Comparison of ENCODE assay signal across 16 cellular contexts in the genomic region with DNA sequence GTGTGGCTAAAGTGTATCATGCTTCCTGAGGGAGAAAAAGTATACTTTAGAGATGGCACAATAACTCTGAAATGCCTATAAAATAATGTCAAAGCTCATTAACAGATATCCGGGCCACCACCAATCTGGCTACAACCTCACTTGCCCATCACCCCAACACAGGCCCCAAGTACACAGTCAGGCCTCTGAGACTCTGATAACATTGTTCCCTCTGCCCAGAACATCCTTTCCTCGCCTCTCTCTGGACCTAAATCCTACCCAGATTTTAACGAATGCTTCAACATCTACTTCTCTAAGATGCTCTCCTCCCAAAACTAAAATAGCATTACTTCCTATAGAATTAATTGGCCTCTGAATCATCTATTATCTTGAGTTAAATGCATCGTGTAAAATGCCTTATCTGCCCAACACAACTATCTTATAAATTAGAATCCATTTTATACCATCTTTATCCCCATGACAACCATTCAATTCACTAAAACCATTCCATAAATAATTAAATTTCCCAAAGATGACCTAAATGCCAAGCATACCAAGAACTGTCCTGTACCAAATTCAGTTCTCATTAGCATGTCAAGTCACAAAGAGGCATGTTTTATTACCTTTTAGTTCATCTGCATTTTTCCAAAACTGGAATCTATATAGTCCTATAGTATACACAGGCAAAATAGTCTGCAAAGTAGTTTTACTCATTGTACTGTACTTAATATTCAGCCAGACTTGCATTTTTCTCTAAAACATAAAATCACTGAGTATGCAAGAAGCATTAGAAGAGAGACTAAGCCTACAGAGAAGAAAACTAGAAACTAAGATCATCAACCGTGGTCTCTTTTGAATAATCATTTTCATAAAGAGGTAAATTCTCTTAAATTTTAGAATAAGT. TPM values are rescaled to one million over a fixed set of nuclear protein-coding genes. Genes with fewer than 3 reads are reported as not detected.
DNase-seq lines count a peak whose midpoint lies in the region; ATAC-seq, FAIRE-seq and TF ChIP-seq lines count a peak whose summit lies in the region.
"Had no signal": no experiment of that assay in that cellular context is flagged by ENCODE, and none has a peak within 500 bp of the region (broad histone marks: within the 10 kb centered on the region; RNA-seq: fewer than 3 reads in every experiment).

No MANE protein-coding gene starts in this region.

- in situ Hi-C loops in K562 (cut with MboI) = no loop called here

- no peak overlapping the region for H3K23ac ChIP-seq in mesenchymal stem cell (ENCODE audit: low read length in 2 of 2)

- peaks cover 4% of the 10 kb centered on the region for H3K79me1 ChIP-seq in mesenchymal stem cell (replicated peaks; ENCODE audit: low read length, poor library complexity, severe bottlenecking)

- CTCF ChIA-PET in CD8-positive, alpha-beta memory T cell (lab: Charles Lee) = no interaction called here
- CTCF ChIA-PET in K562 (lab: Yijun Ruan, JAX; ENCODE audit: low intra/inter-chr PET ratio) = no interaction called here
- CTCF ChIA-PET in HEK293T (lab: Yijun Ruan, JAX) = no interaction called here

- H2BK120ac ChIP-seq in mesenchymal stem cell (ENCODE audit: low read depth, low read length) = no peak overlapping the region

- POLR2A ChIA-PET in CD8-positive, alpha-beta memory T cell (lab: Charles Lee) = no interaction called here
- POLR2A ChIA-PET in K562 (lab: Yijun Ruan, JAX) = interaction anchor here (0.6 kb wide), 1 partner anchor 9 kb away, joined by 3 read pairs; no protein-coding TSS in a partner anchor
- POLR2A ChIA-PET in HEK293T (lab: Yijun Ruan, JAX) = no interaction called here

- no peak overlapping the region for H2BK15ac ChIP-seq in mesenchymal stem cell (ENCODE audit: low read depth, poor library complexity, severe bottlenecking)

- H4K20me1 ChIP-seq in K562 (replicated peaks; ENCODE audit: control insufficient read depth, insufficient read depth, low read length) = no peaks in the 10 kb centered on the region

- no peaks in the 10 kb centered on the region for H3K27me3 Mint-ChIP-seq in activated naive CD4-positive, alpha-beta T cell treated with anti-CD3 and anti-CD28 coated beads, Interleukin-2, amount 50 U/mL, for 24 hours
- H3K27me3 Mint-ChIP-seq in CD8-positive, alpha-beta memory T cell = no peaks in the 10 kb centered on the region

- H3K4me3 ChIP-seq in CD8-positive, alpha-beta memory T cell (ENCODE audit: low read length) = no peak overlapping the region
- H3K4me3 ChIP-seq in K562 (no peak overlapping the region), mesenchymal stem cell (ENCODE audit: insufficient read depth in 1 of 2, low read depth in 1 of 2, low read length in 2 of 2) (no peak overlapping the region)
- H3K4me3 ChIP-seq: BLaER1 treated with 17β-estradiol and CSF1 and Interleukin-3, amounts not matched to agents 10 nM and 100 nM had no signal

- H3K4me1 Mint-ChIP-seq in activated naive CD4-positive, alpha-beta T cell treated with anti-CD3 and anti-CD28 coated beads, Interleukin-2, amount 50 U/mL, for 24 hours = peaks cover 63% of the 10 kb centered on the region
- H3K4me1 Mint-ChIP-seq in CD8-positive, alpha-beta memory T cell = peaks cover 42 to 73% (median 71%) of the 10 kb centered on the region in 3 donors

- no peak for FAIRE-seq in K562 (lab: Jason Lieb, UNC)
- FAIRE-seq: H54 had no signal

- H3K79me2 ChIP-seq in K562 (ENCODE audit: control insufficient read depth, insufficient read depth, low read length) = peaks cover 61% of the 10 kb centered on the region

- ATAC-seq in K562 (no peak), GM21619 (IDR thresholded peaks at IDR 0.05; ENCODE audit: unreplicated experiment) (no peak)
- ATAC-seq: PC-3 had no signal

- no peak overlapping the region for H2AFZ ChIP-seq in K562 (ENCODE audit: low read depth, low read length)
- H2AFZ ChIP-seq in mesenchymal stem cell (ENCODE audit: low read depth, low read length) = no peak overlapping the region

- peaks cover 11% of the 10 kb centered on the region for H3K4me1 ChIP-seq in CD8-positive, alpha-beta memory T cell (ENCODE audit: insufficient read depth, low read length)
- H3K4me1 ChIP-seq in K562 (replicated peaks in 1 of 2; ENCODE audit: control insufficient read depth in 2 of 2, insufficient read depth in 2 of 2, low read length in 2 of 2) (no peaks in the 10 kb centered on the region; a peak in 1 of 5 replicates), mesenchymal stem cell (ENCODE audit: control insufficient read depth, insufficient read depth, low read depth, low read length) (peaks cover 5% of the 10 kb centered on the region)

- peak overlapping the region; percentile 19 for H3K27ac Mint-ChIP-seq in activated naive CD4-positive, alpha-beta T cell treated with anti-CD3 and anti-CD28 coated beads, Interleukin-2, amount 50 U/mL, for 24 hours
- peak overlapping the region in 7 of 8 donors; percentile 1 to 83 (median 64) for H3K27ac Mint-ChIP-seq in CD8-positive, alpha-beta memory T cell

- no peak for TF ChIP-seq POLR2A in K562 (conservative IDR thresholded peaks at IDR 0.05)

- no peaks in the 10 kb centered on the region for H3K36me3 ChIP-seq in CD8-positive, alpha-beta memory T cell (ENCODE audit: insufficient read depth, low read length)
- H3K36me3 ChIP-seq in K562 (ENCODE audit: control insufficient read depth, insufficient read depth, low read length) (peaks cover 40% of the 10 kb centered on the region), mesenchymal stem cell (ENCODE audit: control insufficient read depth in 1 of 2, insufficient read depth in 2 of 2, low read depth in 1 of 2, low read length in 2 of 2) (peaks cover 12 to 34% of the 10 kb centered on the region in 2 experiments)

- no peak for TF ChIP-seq EP300 in K562 (IDR thresholded peaks at IDR 0.05; ENCODE audit: low read length)

- H4K8ac ChIP-seq in mesenchymal stem cell (ENCODE audit: low read length) = no peak overlapping the region

- H3K9me3 Mint-ChIP-seq in activated naive CD4-positive, alpha-beta T cell treated with anti-CD3 and anti-CD28 coated beads, Interleukin-2, amount 50 U/mL, for 24 hours = no peaks in the 10 kb centered on the region
- no peaks in the 10 kb centered on the region for H3K9me3 Mint-ChIP-seq in CD8-positive, alpha-beta memory T cell

- no peak overlapping the region for H2BK5ac ChIP-seq in mesenchymal stem cell (ENCODE audit: low read depth, low read length, poor library complexity, severe bottlenecking)

- H3K4me3 Mint-ChIP-seq in activated naive CD4-positive, alpha-beta T cell treated with anti-CD3 and anti-CD28 coated beads, Interleukin-2, amount 50 U/mL, for 24 hours = no peak overlapping the region
- peak overlapping the region in 2 of 7 donors; percentile 19 to 52 for H3K4me3 Mint-ChIP-seq in CD8-positive, alpha-beta memory T cell

- H3K9ac ChIP-seq in K562 (ENCODE audit: insufficient read depth in 1 of 2, low read depth in 2 of 2, low read length in 2 of 2) (no peak overlapping the region), mesenchymal stem cell (ENCODE audit: low read length) (no peak overlapping the region)
- H3K9ac ChIP-seq: BLaER1 treated with 17β-estradiol and CSF1 and Interleukin-3, amounts not matched to agents 10 nM and 100 nM had no signal

- no peak overlapping the region for H3K27ac ChIP-seq in CD8-positive, alpha-beta memory T cell (ENCODE audit: low read depth, low read length)
- no peak overlapping the region for H3K27ac ChIP-seq in K562 (ENCODE audit: extremely low read depth, low read depth, low read length)
- H3K27ac ChIP-seq in mesenchymal stem cell (ENCODE audit: low read length, poor library complexity, severe bottlenecking) = no peak overlapping the region
- H3K27ac ChIP-seq: BLaER1 treated with 17β-estradiol and CSF1 and Interleukin-3, amounts not matched to agents 10 nM and 100 nM had no signal

- intact Hi-C loops in K562 (cut with micrococcal nuclease) = no loop called here

- no peak for TF ChIP-seq CTCF in K562 (IDR thresholded peaks at IDR 0.05 in 2 of 3, conservative IDR thresholded peaks at IDR 0.05 in 1 of 3; ENCODE audit: insufficient read depth in 2 of 3, low read depth in 1 of 3, low read length in 3 of 3)

- no peak for DNase-seq in activated naive CD4-positive, alpha-beta T cell treated with anti-CD3 and anti-CD28 coated beads, Interleukin-2, amount 50 U/mL, for 16 hours
- DNase-seq in CD8-positive, alpha-beta memory T cell = no peak
- no peak for DNase-seq in K562 (ENCODE audit: extremely low read depth in 1 of 4, low spot score in 3 of 4)
- DNase-seq in mesenchymal stem cell = no peak
- DNase-seq in RKO (ENCODE audit: low spot score) = no peak
- DNase-seq in HEK293T (ENCODE audit: extremely low spot score) = no peak
- DNase-seq: DMS79 treated with DMSO at 0.1 percent for 48 hours, NCI-H1417 treated with DMSO at 0.1 percent for 48 hours, NCI-H1930, NCI-H226, NCI-H524 treated with DMSO at 0.1 percent for 48 hours, PC-3 had no signal

- BruUV-seq in K562 (replicated peaks; lab: Mats Ljungman, UMichigan) = TSS peak; percentile 16

- no peak overlapping the region for H3K14ac ChIP-seq in mesenchymal stem cell (ENCODE audit: low read length in 2 of 2)

- no peaks in the 10 kb centered on the region for H3K9me1 ChIP-seq in K562 (ENCODE audit: control insufficient read depth, insufficient read depth, low read length)

- peaks cover 17% of the 10 kb centered on the region for H3K36me3 Mint-ChIP-seq in activated naive CD4-positive, alpha-beta T cell treated with anti-CD3 and anti-CD28 coated beads, Interleukin-2, amount 50 U/mL, for 24 hours
- peaks cover 5 to 59% (median 16%) of the 10 kb centered on the region in 3 donors for H3K36me3 Mint-ChIP-seq in CD8-positive, alpha-beta memory T cell

- H3K4ac ChIP-seq in mesenchymal stem cell (ENCODE audit: low read depth in 1 of 2, low read length in 2 of 2) = no peak overlapping the region

- H3K9me3 ChIP-seq in CD8-positive, alpha-beta memory T cell (ENCODE audit: low read length) = no peaks in the 10 kb centered on the region
- H3K9me3 ChIP-seq in K562 (replicated peaks; ENCODE audit: control insufficient read depth, insufficient read depth, low read depth, low read length) (no peaks in the 10 kb centered on the region), mesenchymal stem cell (ENCODE audit: control insufficient read depth, low read length) (no peaks in the 10 kb centered on the region)

- H2BK12ac ChIP-seq in mesenchymal stem cell (ENCODE audit: low read length in 2 of 2) = no peak overlapping the region

- H2AK5ac ChIP-seq in mesenchymal stem cell (ENCODE audit: low read length, severe bottlenecking) = peak overlapping the region; percentile 19

- H3K27me3 ChIP-seq in CD8-positive, alpha-beta memory T cell (ENCODE audit: insufficient read depth, low read length, poor library complexity, severe bottlenecking) = no peaks in the 10 kb centered on the region
- H3K27me3 ChIP-seq in K562 (ENCODE audit: control insufficient read depth in 2 of 2, insufficient read depth in 2 of 2, low read length in 2 of 2) (no peaks in the 10 kb centered on the region), mesenchymal stem cell (ENCODE audit: control insufficient read depth in 1 of 2, insufficient read depth in 1 of 2, low read length in 2 of 2) (no peaks in the 10 kb centered on the region)
- H3K27me3 ChIP-seq: BLaER1 treated with 17β-estradiol and CSF1 and Interleukin-3, amounts not matched to agents 10 nM and 100 nM had no signal

- H3K18ac ChIP-seq in mesenchymal stem cell (ENCODE audit: low read depth in 1 of 2, low read length in 2 of 2) = no peak overlapping the region

- TF ChIP-seq RAD21 in K562 (CRISPR knock-in tag; conservative IDR thresholded peaks at IDR 0.05 in 1 of 2, IDR thresholded peaks at IDR 0.05 in 1 of 2) = no peak

- WGBS in K562 (ENCODE audit: insufficient coverage, low coverage, missing lambda C conversion rate) = 77% methylated on average over 5 of the region's 5 CpGs
- 97% methylated on average over 4 of the region's 5 CpGs for WGBS in mesenchymal stem cell

- no peak overlapping the region for H4K91ac ChIP-seq in mesenchymal stem cell (ENCODE audit: low read length)

- H3K4me2 ChIP-seq in K562 (ENCODE audit: insufficient read depth, low read length) (no peak overlapping the region), mesenchymal stem cell (ENCODE audit: low read length, poor library complexity, severe bottlenecking) (no peak overlapping the region)

RNA-seq across cellular contexts. Expression of a gene that starts 15.6 kb away (rescaled TPM):
- total RNA-seq in CD8-positive, alpha-beta memory T cell = 10 to 100 TPM; 56.4 to 62.5 TPM
- polyA plus RNA-seq in CD8-positive, alpha-beta memory T cell = 85.0 TPM
- 122 and 381 TPM in 2 replicates for total RNA-seq in K562 (2011; cell fraction: chromatin; rRNA removed; ENCODE audit: low replicate concordance)
- 40.2 and 76.2 TPM in 2 replicates for total RNA-seq in K562 (2011; cell fraction: nucleolus; rRNA removed)
- 95.5 and 139 TPM in 2 replicates for total RNA-seq in K562 (2011; cell fraction: nucleoplasm; rRNA removed)
- total RNA-seq in K562 (2014; rRNA removed) (12.9 and 18.6 TPM in 2 replicates), K562 (2014; rRNA removed; fragmentation: Illumina TruSeq; extraction: Trizol) (34.2 and 39.6 TPM in 2 replicates), K562 (2015; rRNA removed; fragmentation: Illumina TruSeq; extraction: Trizol) (24.0 and 25.1 TPM in 2 replicates), K562 (2021) (39.8 TPM in 2 replicates)
- polyA plus RNA-seq in K562 (2011; rRNA removed) (23.7 and 25.4 TPM in 2 replicates), K562 (2014; fragmentation: Illumina TruSeq; extraction: Trizol) (13.4 and 17.3 TPM in 2 replicates), K562 (2014; fragmentation: Nextera tagmentation; extraction: Ambion mirVana) (10 to 100 TPM in 1 of 2 experiments, 1 to 10 TPM in 1; 5.2 to 11.3 TPM), K562 (2014; rRNA removed) (7.7 and 8.9 TPM in 2 replicates)
- polyA plus RNA-seq in K562 (2011; cell fraction: cytosol; rRNA removed) = 8.3 and 13.5 TPM in 2 replicates
- 21.2 and 23.2 TPM in 2 replicates for polyA plus RNA-seq in K562 (2011; cell fraction: nucleus; rRNA removed)
- polyA plus RNA-seq in K562 (2012) = 5.8 and 15.1 TPM in 2 replicates
- 140 and 161 TPM in 2 replicates for polyA minus RNA-seq in K562 (2011; rRNA and poly(A)+ RNA removed)
- 43.3 and 44.0 TPM in 2 replicates for polyA minus RNA-seq in K562 (2011; cell fraction: cytosol; rRNA and poly(A)+ RNA removed)
- 48.1 and 120 TPM in 2 replicates for polyA minus RNA-seq in K562 (2011; cell fraction: nucleus; rRNA and poly(A)+ RNA removed)
- 12.8 TPM for polyA plus RNA-seq in mesenchymal stem cell (2013, experiment 1 of 2)
- 12.1 TPM for polyA plus RNA-seq in mesenchymal stem cell (2013, experiment 2 of 2)
